ENCODE assay signal across 17 cellular contexts in the genomic region with DNA sequence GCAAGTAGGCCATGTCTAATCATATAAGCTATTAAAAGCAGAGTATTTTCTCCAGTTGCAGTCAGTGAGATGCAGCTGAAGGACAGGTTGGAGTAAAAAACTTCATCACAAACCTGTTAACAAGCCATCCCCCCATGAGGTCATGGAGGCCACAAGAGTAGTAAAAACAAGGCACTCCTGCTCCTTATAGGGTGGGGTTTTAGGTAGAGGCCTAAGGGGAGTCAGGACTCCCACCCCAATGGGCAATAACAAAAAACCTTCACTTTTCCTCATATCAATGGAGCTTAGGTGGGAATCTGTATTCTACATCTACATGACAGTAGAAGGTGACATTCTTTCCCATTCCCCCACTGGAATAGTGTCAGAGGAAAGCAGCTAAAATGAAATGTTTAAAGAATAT.
DNase-seq lines count a peak whose midpoint lies in the region; ATAC-seq, FAIRE-seq and TF ChIP-seq lines count a peak whose summit lies in the region.
"Had no signal": no experiment of that assay in that cellular context is flagged by ENCODE, and none has a peak within 500 bp of the region (broad histone marks: within the 10 kb centered on the region; RNA-seq: fewer than 3 reads in every experiment).

No MANE protein-coding gene starts in this region.

- in situ Hi-C loops in GM12878 (cut with MboI) = no loop called here

- SMC1A ChIA-PET in GM12878 (lab: Charles Lee; ENCODE audit: uncharacterized antibody, unreplicated experiment) = no interaction called here

- DNase-seq in GM12878 (ENCODE audit: low read depth, low spot score) (no peak), hippocampal formation (lab: John Stamatoyannopoulos, UW) (no peak)
- no peak for DNase-seq in stimulated activated CD8-positive, alpha-beta memory T cell treated with anti-CD3 and anti-CD28 coated beads, Interleukin-4, amount 100 ng/mL, for 48 hours
- DNase-seq: C1 segment of cervical spinal cord; Calu3; CD4-positive, alpha-beta memory T cell; COR-L47; DMS53; DMS79 treated with DMSO at 0.1 percent for 48 hours; GF-D8; GOT3; H7 had no signal

- no TSS peak for BruUV-seq in GM12878 (replicated peaks; lab: Mats Ljungman, UMichigan)

- TF ChIP-seq RAD21 in GM12878 (IDR thresholded peaks at IDR 0.05; ENCODE audit: insufficient read depth, low read depth, low read length) = no peak

- H3K4me2 ChIP-seq in GM12878 (ENCODE audit: control insufficient read depth, insufficient read depth) = no peak overlapping the region

- no peaks in the 10 kb centered on the region for H3K36me3 ChIP-seq in HUES48 (ENCODE audit: control insufficient read depth, insufficient read depth, low read length)
- H3K36me3 ChIP-seq in GM12878 (ENCODE audit: control insufficient read depth in 2 of 2, insufficient read depth in 2 of 2, low read length in 1 of 2) = no peaks in the 10 kb centered on the region
- no peaks in the 10 kb centered on the region for H3K36me3 ChIP-seq in iPS-20b (ENCODE audit: insufficient read depth, low read depth, low read length)

- H3K4me3 ChIP-seq in HUES48 (ENCODE audit: low read depth, low read length) (peak overlapping the region; percentile 3; the same call in 1 of the 2 replicates), GM12878 (no peak overlapping the region), iPS-20b (ENCODE audit: low read length) (peak overlapping the region; percentile 16; the same call in 1 of the 2 replicates)

- RAD21 ChIA-PET in GM12878 (lab: Charles Lee; ENCODE audit: unreplicated experiment) = no interaction called here

- H2AFZ ChIP-seq in GM12878 (ENCODE audit: control insufficient read depth, low read depth, low read length) = no peak overlapping the region

- POLR2A ChIA-PET in GM12878 (lab: Charles Lee) = no interaction called here

- H3K27ac ChIP-seq in HUES48 (ENCODE audit: low read depth, low read length) = peak overlapping the region; percentile 53
- H3K27ac ChIP-seq in GM12878 (ENCODE audit: control insufficient read depth, insufficient read depth) = no peak overlapping the region
- no peak overlapping the region for H3K27ac ChIP-seq in iPS-20b (ENCODE audit: low read length)

- no peaks in the 10 kb centered on the region for H3K79me2 ChIP-seq in GM12878 (ENCODE audit: control insufficient read depth, insufficient read depth, low read length)

- no peak for TF ChIP-seq EP300 in GM12878 (IDR thresholded peaks at IDR 0.05; ENCODE audit: borderline replicate concordance in 1 of 2, control insufficient read depth in 1 of 2, low read depth in 2 of 2, low read length in 2 of 2)

- no peak overlapping the region for H3K9ac ChIP-seq in HUES48 (ENCODE audit: low read depth, low read length)
- no peak overlapping the region for H3K9ac ChIP-seq in GM12878 (ENCODE audit: control insufficient read depth, insufficient read depth, low read length)
- H3K9ac ChIP-seq in iPS-20b (ENCODE audit: low read depth, low read length) = no peak overlapping the region

- intact Hi-C loops in GM12878 (cut with micrococcal nuclease; ENCODE audit: unreplicated experiment) = no loop called here

- H4K20me1 ChIP-seq in GM12878 (ENCODE audit: control insufficient read depth, insufficient read depth) = no peaks in the 10 kb centered on the region

- H3K4me1 ChIP-seq in HUES48 (ENCODE audit: control insufficient read depth, insufficient read depth, low read length) (peaks cover 22% of the 10 kb centered on the region), GM12878 (ENCODE audit: control insufficient read depth, insufficient read depth, low read length) (no peaks in the 10 kb centered on the region), iPS-20b (ENCODE audit: insufficient read depth, low read length) (peaks cover 15% of the 10 kb centered on the region)

- CTCF ChIA-PET in GM12878 (lab: Yijun Ruan, JAX) = interaction anchor here (0.7 kb wide), 1 partner anchor 585 kb away, joined by 3 read pairs; no protein-coding TSS in a partner anchor

- no peak for TF ChIP-seq POLR2A in GM12878 (IDR thresholded peaks at IDR 0.05; ENCODE audit: low read depth, low read length)

- no peak for TF ChIP-seq CTCF in GM12878 (IDR thresholded peaks at IDR 0.05 in 2 of 3, conservative IDR thresholded peaks at IDR 0.05 in 1 of 3; ENCODE audit: control insufficient read depth in 2 of 3, extremely low read depth in 1 of 3, insufficient read depth in 1 of 3, low read depth in 3 of 3, low read length in 3 of 3)

- peak; percentile 31 for FAIRE-seq in GM12878 (lab: Jason Lieb, UNC)

- H3K9me3 ChIP-seq in HUES48 (ENCODE audit: control insufficient read depth, insufficient read depth, low read length) (no peaks in the 10 kb centered on the region; the same call in 1 of the 2 replicates), GM12878 (replicated peaks; ENCODE audit: control insufficient read depth, insufficient read depth, low read length) (no peaks in the 10 kb centered on the region), iPS-20b (ENCODE audit: insufficient read depth, low read depth, low read length) (no peaks in the 10 kb centered on the region)

- H3K27me3 ChIP-seq in HUES48 (ENCODE audit: control insufficient read depth, insufficient read depth, low read length) = no peaks in the 10 kb centered on the region
- H3K27me3 ChIP-seq in GM12878 (replicated peaks in 1 of 2; ENCODE audit: control insufficient read depth in 2 of 2, insufficient read depth in 2 of 2, low read length in 1 of 2) = no peaks in the 10 kb centered on the region
- no peaks in the 10 kb centered on the region for H3K27me3 ChIP-seq in iPS-20b (ENCODE audit: insufficient read depth, low read length)

- ATAC-seq in GM12878 (no peak), HG02884 (IDR thresholded peaks at IDR 0.05; ENCODE audit: unreplicated experiment) (no peak), HG03045 (IDR thresholded peaks at IDR 0.05; ENCODE audit: unreplicated experiment) (no peak)
- ATAC-seq: HCT116 had no signal

TF ChIP-seq in GM12878, 131 proteins besides CTCF, POLR2A, EP300 and RAD21 (continues in another document):
- TF ChIP-seq MXI1 (IDR thresholded peaks at IDR 0.05; ENCODE audit: low read depth, low read length) = no peak
- TF ChIP-seq MYC (IDR thresholded peaks at IDR 0.05; ENCODE audit: insufficient read depth, insufficient read length, insufficient replicate concordance, low read length, severe bottlenecking) = no peak
- TF ChIP-seq CBFB (IDR thresholded peaks at IDR 0.05; ENCODE audit: low read depth) = no peak
- TF ChIP-seq, protein P1, sequence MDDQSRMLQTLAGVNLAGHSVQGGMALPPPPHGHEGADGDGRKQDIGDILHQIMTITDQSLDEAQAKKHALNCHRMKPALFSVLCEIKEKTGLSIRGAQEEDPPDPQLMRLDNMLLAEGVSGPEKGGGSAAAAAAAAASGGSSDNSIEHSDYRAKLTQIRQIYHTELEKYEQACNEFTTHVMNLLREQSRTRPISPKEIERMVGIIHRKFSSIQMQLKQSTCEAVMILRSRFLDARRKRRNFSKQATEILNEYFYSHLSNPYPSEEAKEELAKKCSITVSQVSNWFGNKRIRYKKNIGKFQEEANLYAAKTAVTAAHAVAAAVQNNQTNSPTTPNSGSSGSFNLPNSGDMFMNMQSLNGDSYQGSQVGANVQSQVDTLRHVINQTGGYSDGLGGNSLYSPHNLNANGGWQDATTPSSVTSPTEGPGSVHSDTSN (IDR thresholded peaks at IDR 0.05; ENCODE audit: insufficient replicate concordance, low read depth, low read length) = no peak
- no peak for TF ChIP-seq CREB1 (IDR thresholded peaks at IDR 0.05; ENCODE audit: low read depth)
- TF ChIP-seq SMAD5 (IDR thresholded peaks at IDR 0.05; ENCODE audit: low read depth) = no peak
- TF ChIP-seq SUPT20H (IDR thresholded peaks at IDR 0.05; ENCODE audit: borderline replicate concordance, control insufficient read depth, low read depth, low read length) = no peak
- TF ChIP-seq KDM1A (IDR thresholded peaks at IDR 0.05; ENCODE audit: borderline replicate concordance) = no peak
- TF ChIP-seq ZBED1 (IDR thresholded peaks at IDR 0.05; ENCODE audit: borderline replicate concordance) = no peak
- no peak for TF ChIP-seq CHD2 (IDR thresholded peaks at IDR 0.05; ENCODE audit: borderline replicate concordance, low read depth, low read length)
- no peak for TF ChIP-seq HDGF (IDR thresholded peaks at IDR 0.05)
- TF ChIP-seq MLLT1 (IDR thresholded peaks at IDR 0.05) = no peak
- TF ChIP-seq HCFC1 (IDR thresholded peaks at IDR 0.05; ENCODE audit: low read length) = no peak
